In the genomic region with DNA sequence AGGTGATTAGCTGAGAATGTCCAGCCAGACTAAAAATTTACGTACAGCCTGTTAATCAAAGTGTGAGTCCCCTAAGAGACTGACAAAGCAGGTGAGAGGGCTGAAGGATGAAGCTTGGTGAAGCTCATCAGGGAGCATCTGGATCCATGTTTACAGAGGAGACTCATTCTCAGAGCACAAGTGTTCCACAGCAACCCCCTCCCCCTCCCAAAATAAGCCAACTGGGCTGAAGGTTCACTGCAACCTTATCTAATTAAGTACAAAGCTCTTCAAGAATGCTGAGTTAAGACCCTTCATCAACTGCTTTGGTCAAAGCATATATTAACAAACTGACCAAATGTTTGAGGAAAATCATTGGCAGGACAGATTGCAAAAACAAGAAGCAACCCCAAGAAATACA, we compare ENCODE assay signal across 21 cellular contexts.
DNase-seq lines count a peak whose midpoint lies in the region; FAIRE-seq and TF ChIP-seq lines count a peak whose summit lies in the region.
"Had no signal": no experiment of that assay in that cellular context is flagged by ENCODE, and none has a peak within 500 bp of the region (broad histone marks: within the 10 kb centered on the region; RNA-seq: fewer than 3 reads in every experiment).

No MANE protein-coding gene starts in this region.

- H3K27me3 Mint-ChIP-seq in nephron progenitor cell (ENCODE audit: low read depth, poor library complexity) = no peaks in the 10 kb centered on the region
- H3K27me3 Mint-ChIP-seq: B cell; CD4-positive, CD25-positive, alpha-beta regulatory T cell had no signal

- no peaks in the 10 kb centered on the region for H3K79me1 ChIP-seq in mesendoderm (ENCODE audit: low read length)

- H3K36me3 ChIP-seq in WERI-Rb-1 (no peaks in the 10 kb centered on the region), mesendoderm (ENCODE audit: control insufficient read depth, insufficient read depth, low read length) (no peaks in the 10 kb centered on the region)
- H3K36me3 ChIP-seq: BLaER1 had no signal

- no peak overlapping the region for H2BK120ac ChIP-seq in mesendoderm (ENCODE audit: low read depth, low read length)

- H3K79me2 ChIP-seq in mesendoderm (ENCODE audit: control insufficient read depth, insufficient read depth, low read length) = no peaks in the 10 kb centered on the region

- H3K27ac ChIP-seq in WERI-Rb-1 = no peak overlapping the region
- no peak overlapping the region for H3K27ac ChIP-seq in mesendoderm (ENCODE audit: low read depth, low read length)
- H3K27ac ChIP-seq: 22Rv1, BLaER1, C4-2B had no signal

- TF ChIP-seq CTCF in D721Med (IDR thresholded peaks at IDR 0.05; ENCODE audit: insufficient read depth, missing control alignments) (no peak), WERI-Rb-1 (IDR thresholded peaks at IDR 0.05; ENCODE audit: low read depth, low read length) (no peak), nephron progenitor cell (IDR thresholded peaks at IDR 0.05) (no peak)

- no peak overlapping the region for H3K27ac Mint-ChIP-seq in nephron progenitor cell
- H3K27ac Mint-ChIP-seq: B cell; CD4-positive, CD25-positive, alpha-beta regulatory T cell; CD8-positive, alpha-beta T cell had no signal

- no peaks in the 10 kb centered on the region for H3K9me3 Mint-ChIP-seq in nephron progenitor cell
- H3K9me3 Mint-ChIP-seq: H9 had no signal

- H3K4me3 Mint-ChIP-seq in nephron progenitor cell = no peak overlapping the region
- H3K4me3 Mint-ChIP-seq: B cell; CD4-positive, CD25-positive, alpha-beta regulatory T cell; CD8-positive, alpha-beta T cell; H9 had no signal

- H3K27me3 ChIP-seq in WERI-Rb-1 (ENCODE audit: insufficient read depth, low read depth, severe bottlenecking) (no peaks in the 10 kb centered on the region), mesendoderm (ENCODE audit: insufficient read depth, low read length, poor library complexity) (no peaks in the 10 kb centered on the region)
- H3K27me3 ChIP-seq: BLaER1 had no signal

- no peak overlapping the region for H4K8ac ChIP-seq in mesendoderm (ENCODE audit: low read depth, low read length)

- H3K4me1 ChIP-seq in mesendoderm (ENCODE audit: control insufficient read depth, low read depth, low read length) = peaks cover 3% of the 10 kb centered on the region
- H3K4me1 ChIP-seq: BLaER1, Caco-2 had no signal

- no peaks in the 10 kb centered on the region for H3K4me1 Mint-ChIP-seq in nephron progenitor cell
- H3K4me1 Mint-ChIP-seq: B cell; CD4-positive, CD25-positive, alpha-beta regulatory T cell; H9 had no signal

- H2BK15ac ChIP-seq in mesendoderm (replicated peaks; ENCODE audit: low read depth) = no peak overlapping the region

- no peak overlapping the region for H2AK5ac ChIP-seq in mesendoderm (ENCODE audit: low read length)

- no peak overlapping the region for H3K4ac ChIP-seq in mesendoderm (ENCODE audit: low read depth, low read length)

- H3K56ac ChIP-seq in mesendoderm (ENCODE audit: low read length) = no peak overlapping the region

- H2BK5ac ChIP-seq in mesendoderm (ENCODE audit: low read length) = no peak overlapping the region

- no peaks in the 10 kb centered on the region for H3K9me3 ChIP-seq in WERI-Rb-1 (ENCODE audit: severe bottlenecking)
- H3K9me3 ChIP-seq: BLaER1, Caco-2 had no signal

- H3K9ac ChIP-seq in mesendoderm (ENCODE audit: low read length) = no peak overlapping the region
- H3K9ac ChIP-seq: BLaER1 had no signal

- H3K36me3 Mint-ChIP-seq in nephron progenitor cell (ENCODE audit: low read depth) = no peaks in the 10 kb centered on the region
- H3K36me3 Mint-ChIP-seq: CD4-positive, CD25-positive, alpha-beta regulatory T cell; CD8-positive, alpha-beta T cell had no signal

- no peak overlapping the region for H4K5ac ChIP-seq in mesendoderm (ENCODE audit: low read length)

- no CpG with 5 or more reads among the region's 1 CpG for WGBS in mesendoderm (ENCODE audit: extremely low coverage, insufficient coverage, low lambda C conversion rate)

- no peak overlapping the region for H3K23ac ChIP-seq in mesendoderm (ENCODE audit: low read length)

- no peak overlapping the region for H3K18ac ChIP-seq in mesendoderm (ENCODE audit: low read length)

- H3K4me3 ChIP-seq in WERI-Rb-1 (ENCODE audit: low read depth, low read length) (no peak overlapping the region), mesendoderm (ENCODE audit: low read length) (no peak overlapping the region)
- H3K4me3 ChIP-seq: BLaER1 had no signal

- no peak overlapping the region for H3K4me2 ChIP-seq in mesendoderm (ENCODE audit: low read length)
- H3K4me2 ChIP-seq: BLaER1 had no signal

- FAIRE-seq in D721Med (lab: Jason Lieb, UNC) (peak; percentile 44), urothelium cell line (lab: Jason Lieb, UNC) (no peak)
- FAIRE-seq: A204.1, G401.6, GM12892 had no signal

- DNase-seq in D721Med (ENCODE audit: insufficient read length, low spot score) (no peak), NCI-H524 treated with DMSO at 0.1 percent for 48 hours (lab: John Stamatoyannopoulos, UW) (peak; percentile 39), WERI-Rb-1 (peak; percentile 79), mesendoderm (peak; percentile 40), urothelium cell line (ENCODE audit: low spot score) (no peak), GOT3 (lab: John Stamatoyannopoulos, UW) (no peak), nephron progenitor cell (no peak)
- no peak for DNase-seq in activated effector memory CD4-positive, alpha-beta T cell treated with anti-CD3 and anti-CD28 coated beads, Interleukin-2, amount 50 U/mL, for 16 hours
- DNase-seq: Caco-2; CD4-positive, CD25-positive, alpha-beta regulatory T cell; CD8-positive, alpha-beta T cell; DMS153; DND-41; H9 had no signal

Comparison
In these comparisons a context has a peak if more than half of its experiments do, and no peak if none do; other contexts are left out.
1. DNase-seq: peak in NCI-H524 treated with DMSO at 0.1 percent for 48 hours (single experiment), WERI-Rb-1 (single experiment) and mesendoderm (single experiment); none in D721Med (single experiment), urothelium cell line (single experiment), GOT3 (single experiment), activated effector memory CD4-positive, alpha-beta T cell treated with anti-CD3 and anti-CD28 coated beads, Interleukin-2, amount 50 U/mL, for 16 hours (single experiment) and nephron progenitor cell (single experiment).